ENCODE assay signal across 8 cellular contexts in genomic region chr1:177209357-177209756, GRCh38. TPM values are rescaled to one million over a fixed set of nuclear protein-coding genes. Genes with fewer than 3 reads are reported as not detected.
DNase-seq lines count a peak whose midpoint lies in the region; ATAC-seq, FAIRE-seq and TF ChIP-seq lines count a peak whose summit lies in the region.

No MANE protein-coding gene starts in this region.

- DNase-seq in HuH-7.5 (ENCODE audit: low spot score) = peak; percentile 23
- peak; percentile 53 for DNase-seq in SK-MEL-5 (ENCODE audit: low read depth, low spot score)
- peak; percentile 80 for DNase-seq in left cardiac atrium
- DNase-seq in stromal cell of bone marrow (ENCODE audit: low read depth) = peak; percentile 99
- DNase-seq in GM12892 (ENCODE audit: insufficient read length) = no peak
- no peak for DNase-seq in NK-92 treated with Interleukin-12 subunit alpha and Interleukin-12 subunit beta, amount 100 ng/mL, for 24 hours (lab: John Stamatoyannopoulos, UW)

- intact Hi-C loops in left cardiac atrium (cut with DNase I) = no loop called here

- ATAC-seq in left cardiac atrium = peak; percentile 86 to 99
- no peak for ATAC-seq in GM18907 (IDR thresholded peaks at IDR 0.05; ENCODE audit: unreplicated experiment)
- ATAC-seq in HG02588 (IDR thresholded peaks at IDR 0.05; ENCODE audit: unreplicated experiment) = no peak

- in situ Hi-C loops in SK-MEL-5 (cut with HindIII; ENCODE audit: low pct_unique_long_range_greater_than_20kb, low sequenced_read_pairs) = no loop called here

- TF ChIP-seq POLR2A in GM12892 (IDR thresholded peaks at IDR 0.05; ENCODE audit: low read depth, low read length) = no peak

- no peak for FAIRE-seq in GM12892 (lab: Jason Lieb, UNC)

RNA-seq across cellular contexts. Expression of gene BRINP2, which starts 38.6 kb away (rescaled TPM):
- not detected in 2 replicates for total RNA-seq in SK-MEL-5 (2014; rRNA removed; shearing (Covaris generic))
- polyA plus RNA-seq in SK-MEL-5 (2015; cell fraction: cytosol; rRNA removed) = not detected in 2 replicates
- polyA plus RNA-seq in SK-MEL-5 (2015; cell fraction: nucleus; rRNA removed) = not detected in 2 replicates
- 1 to 10 TPM in 1 of 2 donors, under 1 TPM in 1; 0.24 to 1.4 TPM for total RNA-seq in left cardiac atrium
- polyA plus RNA-seq in GM12892 (2012; ENCODE audit: missing spikeins) = 0.06 TPM

RNA-seq across cellular contexts. Expression of gene ASTN1, which starts 44.8 kb away (rescaled TPM):
- total RNA-seq in SK-MEL-5 (2014; rRNA removed; shearing (Covaris generic)) = not detected in 2 replicates
- polyA plus RNA-seq in SK-MEL-5 (2015; cell fraction: cytosol; rRNA removed) = 0.07 and 0.09 TPM in 2 replicates
- not detected in 2 replicates for polyA plus RNA-seq in SK-MEL-5 (2015; cell fraction: nucleus; rRNA removed)
- total RNA-seq in left cardiac atrium = under 1 TPM; 0.79 to 0.94 TPM
- not detected for polyA plus RNA-seq in GM12892 (2012; ENCODE audit: missing spikeins)

Comparison
In these comparisons a context has a peak if more than half of its experiments do, and no peak if none do; other contexts are left out.
1. DNase-seq: peak in HuH-7.5 (single experiment), SK-MEL-5 (single experiment), left cardiac atrium (single experiment) and stromal cell of bone marrow (single experiment); none in GM12892 (single experiment) and NK-92 treated with Interleukin-12 subunit alpha and Interleukin-12 subunit beta, amount 100 ng/mL, for 24 hours (single experiment).
2. ATAC-seq: peak in left cardiac atrium (2 of 2); none in GM18907 (single experiment) and HG02588 (single experiment).